Comparison of ENCODE assay signal across 8 cellular contexts in genomic region chr1:197521118-197521739, GRCh38.
A peak's percentile ranks its signal among the peaks of the same experiment; 100 is the strongest.
DNase-seq lines count a peak whose midpoint lies in the region; ATAC-seq, FAIRE-seq and TF ChIP-seq lines count a peak whose summit lies in the region.

No MANE protein-coding gene starts in this region.

- RAD21 ChIA-PET in GM12878 (lab: Charles Lee; ENCODE audit: unreplicated experiment), result interaction anchor here (0.7 to 2.5 kb wide), 3 partner anchors 184 to 403 kb away, joined by 3 to 14 read pairs (median 5); no protein-coding TSS in a partner anchor

- no peaks in the 10 kb centered on the region for H3K27me3 ChIP-seq in GM12878 (replicated peaks in 1 of 2; ENCODE audit: control insufficient read depth in 2 of 2, insufficient read depth in 2 of 2, low read length in 1 of 2)
- no peaks in the 10 kb centered on the region for H3K27me3 ChIP-seq in liver (ENCODE audit: control insufficient read depth in 4 of 4, insufficient read depth in 4 of 4, low read length in 3 of 4)

- no TSS peak for BruUV-seq in GM12878 (replicated peaks; lab: Mats Ljungman, UMichigan)

- no peaks in the 10 kb centered on the region for H3K9me3 ChIP-seq in GM12878 (replicated peaks; ENCODE audit: control insufficient read depth, insufficient read depth, low read length)
- H3K9me3 ChIP-seq in liver (ENCODE audit: control insufficient read depth in 4 of 4, low read length in 3 of 4), result no peaks in the 10 kb centered on the region

- FAIRE-seq in GM12878 (lab: Jason Lieb, UNC), result peak; percentile 54

- DNase-seq in COLO829 (ENCODE audit: low spot score) (peak; percentile 26), NCI-H2196 (lab: John Stamatoyannopoulos, UW; ENCODE audit: unreplicated experiment) (peak; percentile 53), GM12878 (ENCODE audit: low read depth, low spot score) (no peak), activated gamma-delta T cell (lab: John Stamatoyannopoulos, UW) (no peak)
- no peak for DNase-seq in NK-92 treated with Interleukin-12 subunit alpha and Interleukin-12 subunit beta, amount 100 ng/mL, for 24 hours (lab: John Stamatoyannopoulos, UW)

- CTCF ChIA-PET in GM12878 (lab: Yijun Ruan, JAX), result interaction anchor here (0.5 to 5.4 kb wide), 24 partner anchors 9 to 946 kb away, joined by 3 to 39 read pairs (median 4); no protein-coding TSS in a partner anchor

- intact Hi-C loops in GM12878 (cut with micrococcal nuclease; ENCODE audit: unreplicated experiment), result loop anchor here (1.0 to 5.0 kb wide), 3 partner anchors 348 to 946 kb away; no protein-coding TSS in a partner anchor

- H3K27ac ChIP-seq in GM12878 (ENCODE audit: control insufficient read depth, insufficient read depth) (no peak overlapping the region), liver (ENCODE audit: low read depth in 1 of 2, low read length in 2 of 2) (no peak overlapping the region)

- H3K9ac ChIP-seq in GM12878 (ENCODE audit: control insufficient read depth, insufficient read depth, low read length) (no peak overlapping the region), liver (ENCODE audit: low read depth in 1 of 2, low read length in 2 of 2) (no peak overlapping the region)

- H3K4me1 ChIP-seq in GM12878 (ENCODE audit: control insufficient read depth, insufficient read depth, low read length) (no peaks in the 10 kb centered on the region), liver (ENCODE audit: control insufficient read depth in 4 of 4, insufficient read depth in 4 of 4, low read length in 3 of 4) (no peaks in the 10 kb centered on the region)

- no peaks in the 10 kb centered on the region for H3K36me3 ChIP-seq in GM12878 (ENCODE audit: control insufficient read depth in 2 of 2, insufficient read depth in 2 of 2, low read length in 1 of 2)
- H3K36me3 ChIP-seq in liver (ENCODE audit: control insufficient read depth in 4 of 4, insufficient read depth in 3 of 4, low read depth in 1 of 4, low read length in 3 of 4), result no peaks in the 10 kb centered on the region

- TF ChIP-seq CTCF in GM12878 (IDR thresholded peaks at IDR 0.05 in 2 of 3, conservative IDR thresholded peaks at IDR 0.05 in 1 of 3; ENCODE audit: control insufficient read depth in 2 of 3, extremely low read depth in 1 of 3, insufficient read depth in 1 of 3, low read depth in 3 of 3, low read length in 3 of 3) (peak; percentile 51 to 64 (median 62)), liver (IDR thresholded peaks at IDR 0.05; ENCODE audit: low read depth, low read length, missing input control) (peak; percentile 69)

- no peak overlapping the region for H3K4me3 ChIP-seq in GM12878
- no peak overlapping the region for H3K4me3 ChIP-seq in liver (ENCODE audit: low read depth in 1 of 3, low read length in 3 of 3)

- in situ Hi-C loops in GM12878 (cut with MboI), result loop anchor here (5.0 kb wide), 2 partner anchors 401 to 941 kb away; no protein-coding TSS in a partner anchor

- POLR2A ChIA-PET in GM12878 (lab: Charles Lee), result no interaction called here

- no peak overlapping the region for H3K4me2 ChIP-seq in GM12878 (ENCODE audit: control insufficient read depth, insufficient read depth)

- TF ChIP-seq POLR2A in GM12878 (IDR thresholded peaks at IDR 0.05; ENCODE audit: low read depth, low read length), result no peak

- H4K20me1 ChIP-seq in GM12878 (ENCODE audit: control insufficient read depth, insufficient read depth), result no peaks in the 10 kb centered on the region

- SMC1A ChIA-PET in GM12878 (lab: Charles Lee; ENCODE audit: uncharacterized antibody, unreplicated experiment), result interaction anchor here (0.6 to 2.1 kb wide), 6 partner anchors 17 to 942 kb away, joined by 3 to 10 read pairs (median 5); partner anchors contain the start of gene C1orf53

- 0 out of 2 replicates have a peak overlapping the region, but pooled peaks have one; percentile 1 for H2AFZ ChIP-seq in GM12878 (ENCODE audit: control insufficient read depth, low read depth, low read length)

- TF ChIP-seq RAD21 in GM12878 (IDR thresholded peaks at IDR 0.05; ENCODE audit: insufficient read depth, low read depth, low read length) (peak; percentile 63), liver (IDR thresholded peaks at IDR 0.05) (peak; percentile 69 to 82)

- TF ChIP-seq EP300 in GM12878 (IDR thresholded peaks at IDR 0.05; ENCODE audit: borderline replicate concordance in 1 of 2, control insufficient read depth in 1 of 2, low read depth in 2 of 2, low read length in 2 of 2), result no peak

- no peaks in the 10 kb centered on the region for H3K79me2 ChIP-seq in GM12878 (ENCODE audit: control insufficient read depth, insufficient read depth, low read length)

- ATAC-seq in GM18498 (IDR thresholded peaks at IDR 0.05; ENCODE audit: unreplicated experiment), result peak; percentile 79
- peak; percentile 75 for ATAC-seq in HG02852 (IDR thresholded peaks at IDR 0.05; ENCODE audit: unreplicated experiment)
- peak; percentile 75 for ATAC-seq in GM12878

- 0% methylated on average over 2 of the region's 2 CpGs for WGBS in GM12878 (ENCODE audit: insufficient coverage, insufficient replicate concordance, low lambda C conversion rate, missing lambda C conversion rate)
- WGBS in liver, result 38% methylated on average over 2 of the region's 2 CpGs

TF ChIP-seq in GM12878, 131 proteins besides CTCF, POLR2A, EP300 and RAD21:
- no peak for TF ChIP-seq KDM1A (IDR thresholded peaks at IDR 0.05; ENCODE audit: borderline replicate concordance)
- no peak for TF ChIP-seq NFYA (IDR thresholded peaks at IDR 0.05; ENCODE audit: borderline replicate concordance, low read depth, low read length)
- TF ChIP-seq SMC3 (IDR thresholded peaks at IDR 0.05; ENCODE audit: borderline replicate concordance, low read length), result peak; percentile 45; the same call in 1 of the 2 replicates
- TF ChIP-seq USF1 (IDR thresholded peaks at IDR 0.05; ENCODE audit: borderline replicate concordance, extremely low read length, insufficient read depth, low read depth, low read length), result no peak
- TF ChIP-seq KAT2A (conservative IDR thresholded peaks at IDR 0.05; ENCODE audit: control insufficient read depth, low read depth, low read length), result no peak

TF ChIP-seq in liver, 16 proteins besides CTCF, POLR2A, EP300 and RAD21:
- TF ChIP-seq TAF1 (conservative IDR thresholded peaks at IDR 0.05), result no peak
- no peak for TF ChIP-seq YY1 (IDR thresholded peaks at IDR 0.05)
- TF ChIP-seq ZBTB33 (IDR thresholded peaks at IDR 0.05), result no peak
- TF ChIP-seq HNF4A (conservative IDR thresholded peaks at IDR 0.05), result no peak
- TF ChIP-seq MAX (IDR thresholded peaks at IDR 0.05), result no peak
- no peak for TF ChIP-seq JUND (IDR thresholded peaks at IDR 0.05)
- no peak for TF ChIP-seq SP1 (IDR thresholded peaks at IDR 0.05)
- no peak for TF ChIP-seq FOXA2 (IDR thresholded peaks at IDR 0.05)
- TF ChIP-seq GABPA (IDR thresholded peaks at IDR 0.05 in 1 of 2, conservative IDR thresholded peaks at IDR 0.05 in 1 of 2), result no peak
- TF ChIP-seq ATF3 (IDR thresholded peaks at IDR 0.05), result no peak
- TF ChIP-seq NR2F2 (IDR thresholded peaks at IDR 0.05), result no peak
- no peak for TF ChIP-seq RXRA (IDR thresholded peaks at IDR 0.05)
- no peak for TF ChIP-seq HNF4G (IDR thresholded peaks at IDR 0.05)
- TF ChIP-seq REST (IDR thresholded peaks at IDR 0.05), result no peak
- no peak for TF ChIP-seq FOXA1 (IDR thresholded peaks at IDR 0.05)
- TF ChIP-seq EGR1 (IDR thresholded peaks at IDR 0.05; ENCODE audit: low read depth in 2 of 2), result no peak

Comparison
In these comparisons a context has a peak if more than half of its experiments do, and no peak if none do; other contexts are left out.
1. DNase-seq: peak in COLO829 (single experiment) and NCI-H2196 (single experiment); none in GM12878 (single experiment), activated gamma-delta T cell (single experiment) and NK-92 treated with Interleukin-12 subunit alpha and Interleukin-12 subunit beta, amount 100 ng/mL, for 24 hours (single experiment).
2. Peak in every context shown above with its lines, with median percentiles within 50 percentile points of each other: ATAC-seq.